Comparison of ENCODE assay signal across 15 cellular contexts in genomic region chr3:152452318-152452717, GRCh38.
DNase-seq lines count a peak whose midpoint lies in the region; ATAC-seq, FAIRE-seq and TF ChIP-seq lines count a peak whose summit lies in the region.
"Had no signal": no experiment of that assay in that cellular context is flagged by ENCODE, and none has a peak within 500 bp of the region (broad histone marks: within the 10 kb centered on the region; RNA-seq: fewer than 3 reads in every experiment).

No MANE protein-coding gene starts in this region.

- H3K4me3 ChIP-seq in lung, result no peak overlapping the region
- H3K4me3 ChIP-seq: neural progenitor cell, SJCRH30 had no signal

- H3K9me3 Mint-ChIP-seq in activated naive CD8-positive, alpha-beta T cell treated with anti-CD3 and anti-CD28 coated beads, Interleukin-2, amount 50 U/mL, for 24 hours, result no peaks in the 10 kb centered on the region
- H3K9me3 Mint-ChIP-seq: neural progenitor cell had no signal

- no peak overlapping the region for H3K4me3 Mint-ChIP-seq in activated naive CD8-positive, alpha-beta T cell treated with anti-CD3 and anti-CD28 coated beads, Interleukin-2, amount 50 U/mL, for 24 hours
- H3K4me3 Mint-ChIP-seq: neural progenitor cell had no signal

- no peak for TF ChIP-seq CTCF in lung (IDR thresholded peaks at IDR 0.05; ENCODE audit: control extremely low read depth, extremely low read depth)

- no peaks in the 10 kb centered on the region for H3K27me3 ChIP-seq in lung (ENCODE audit: control insufficient read depth, insufficient read depth)
- H3K27me3 ChIP-seq: neural progenitor cell, SJCRH30 had no signal

- in situ Hi-C loops in ACHN (cut with HindIII; ENCODE audit: low pct_ligation_motif_present, low pct_unique_long_range_greater_than_20kb, low sequenced_read_pairs), result no loop called here

- H3K36me3 ChIP-seq in lung (ENCODE audit: control insufficient read depth in 2 of 2, insufficient read depth in 2 of 2, low read length in 2 of 2), result peaks cover 10 to 18% of the 10 kb centered on the region in 2 donors
- H3K36me3 ChIP-seq: neural progenitor cell had no signal

- no peaks in the 10 kb centered on the region for H3K27me3 Mint-ChIP-seq in activated naive CD8-positive, alpha-beta T cell treated with anti-CD3 and anti-CD28 coated beads, Interleukin-2, amount 50 U/mL, for 24 hours

- DNase-seq in ACHN (peak; percentile 2), ELF-1 (ENCODE audit: low read depth, low spot score) (peak; percentile 17), lung (ENCODE audit: low spot score) (peak; percentile 46), NCI-H82 (lab: John Stamatoyannopoulos, UW) (no peak), COLO829 (ENCODE audit: low spot score) (no peak), GM12892 (ENCODE audit: insufficient read length) (no peak), medulla oblongata (ENCODE audit: extremely low spot score) (no peak)
- no peak for DNase-seq in activated naive CD8-positive, alpha-beta T cell treated with anti-CD3 and anti-CD28 coated beads, Interleukin-2, amount 50 U/mL, for 24 hours
- DNase-seq: NCI-H1417 treated with DMSO at 0.1 percent for 48 hours, NCI-H526 treated with DMSO at 0.1 percent for 48 hours, SJCRH30 had no signal

- H3K4me1 ChIP-seq in lung (ENCODE audit: control insufficient read depth in 2 of 2, insufficient read depth in 2 of 2, low read length in 2 of 2), result peaks cover 0 to 4% of the 10 kb centered on the region in 2 donors
- H3K4me1 ChIP-seq: neural progenitor cell, SJCRH30 had no signal

- WGBS in lung, 2 donors, result 75 to 86% methylated on average over 1 of the region's 1 CpG

- ATAC-seq in activated naive CD8-positive, alpha-beta T cell treated with anti-CD3 and anti-CD28 coated beads, Interleukin-2, amount 50 U/mL, for 24 hours, result peak; percentile 20
- peak; percentile 74 for ATAC-seq in lung (ENCODE audit: insufficient read depth, low FRiP score)

- peaks cover 50% of the 10 kb centered on the region for H3K36me3 Mint-ChIP-seq in activated naive CD8-positive, alpha-beta T cell treated with anti-CD3 and anti-CD28 coated beads, Interleukin-2, amount 50 U/mL, for 24 hours (ENCODE audit: low read depth)

- no peak for TF ChIP-seq POLR2A in GM12892 (IDR thresholded peaks at IDR 0.05; ENCODE audit: low read depth, low read length)

- FAIRE-seq in GM12892 (lab: Jason Lieb, UNC), result no peak
- FAIRE-seq: H1, HTR-8/SVneo had no signal

- peaks cover 39% of the 10 kb centered on the region for H3K4me1 Mint-ChIP-seq in activated naive CD8-positive, alpha-beta T cell treated with anti-CD3 and anti-CD28 coated beads, Interleukin-2, amount 50 U/mL, for 24 hours

- peak overlapping the region; percentile 67 for H3K27ac Mint-ChIP-seq in activated naive CD8-positive, alpha-beta T cell treated with anti-CD3 and anti-CD28 coated beads, Interleukin-2, amount 50 U/mL, for 24 hours
- H3K27ac Mint-ChIP-seq: neural progenitor cell had no signal

- no peaks in the 10 kb centered on the region for H3K9me3 ChIP-seq in lung (ENCODE audit: control insufficient read depth in 2 of 2, insufficient read depth in 1 of 2, low read length in 1 of 2)
- H3K9me3 ChIP-seq: SJCRH30 had no signal

- peak overlapping the region in 1 of 2 donors; percentile 63 for H3K27ac ChIP-seq in lung (ENCODE audit: low read depth in 1 of 2, low read length in 1 of 2)
- H3K27ac ChIP-seq: C4-2B, neural progenitor cell, SJCRH30 had no signal

Comparison
In these comparisons a context has a peak if more than half of its experiments do, and no peak if none do; other contexts are left out.
1. DNase-seq: peak in ACHN (single experiment), ELF-1 (single experiment) and lung (single experiment); none in activated naive CD8-positive, alpha-beta T cell treated with anti-CD3 and anti-CD28 coated beads, Interleukin-2, amount 50 U/mL, for 24 hours (single experiment), NCI-H82 (single experiment), COLO829 (single experiment), GM12892 (single experiment) and medulla oblongata (single experiment).